ENCODE assay signal across 9 cellular contexts in the genomic region with DNA sequence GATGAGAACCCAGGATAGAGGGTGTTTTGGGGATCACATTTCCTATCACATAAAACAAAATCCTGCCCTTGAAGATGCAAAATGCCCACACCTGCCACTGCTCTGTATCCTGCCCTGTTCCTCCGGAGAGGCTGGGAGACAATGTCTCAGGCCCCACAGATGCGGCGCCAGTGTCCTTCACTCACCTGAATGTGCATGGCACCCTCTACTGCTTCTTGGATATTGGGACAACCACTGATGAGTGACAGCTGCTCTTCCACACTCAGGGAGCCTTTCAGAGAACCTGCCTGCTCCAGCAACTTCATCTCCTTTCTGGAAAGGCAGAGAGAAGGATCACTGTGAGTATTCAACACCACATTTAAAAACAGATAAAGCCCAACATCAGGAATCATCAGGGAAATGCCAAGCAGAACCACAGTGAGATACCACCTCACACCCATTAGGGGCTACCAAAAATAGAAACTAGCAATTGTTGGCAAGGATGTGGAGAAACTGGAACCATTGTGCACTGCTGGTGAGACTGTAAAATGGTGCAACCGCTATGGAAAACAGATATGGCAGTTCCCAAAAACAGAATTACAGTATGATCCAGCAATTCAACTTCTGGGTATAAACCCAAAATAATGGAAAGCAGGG. TPM values are rescaled to one million over a fixed set of nuclear protein-coding genes. Genes with fewer than 3 reads are reported as not detected.
DNase-seq lines count a peak whose midpoint lies in the region; ATAC-seq and TF ChIP-seq lines count a peak whose summit lies in the region.
"Had no signal": no experiment of that assay in that cellular context is flagged by ENCODE, and none has a peak within 500 bp of the region (broad histone marks: within the 10 kb centered on the region; RNA-seq: fewer than 3 reads in every experiment).

No MANE protein-coding gene starts in this region.

- no peaks in the 10 kb centered on the region for H3K36me3 Mint-ChIP-seq in activated CD4-positive, alpha-beta T cell treated with anti-CD3 and anti-CD28 coated beads, Interleukin-2, amount 10 ng/mL, durations not matched to agents 24 days and 14 days (ENCODE audit: low read depth)
- no peaks in the 10 kb centered on the region for H3K36me3 Mint-ChIP-seq in activated T-helper 2 cell treated with anti-CD3 and anti-CD28 coated beads, Interferon-gamma antibody, Interleukin-2, Interleukin-4, amounts not matched to agents 10 μg/mL and 5 μg/mL and 100 μg/mL, durations not matched to agents 14 hours and 24 hours and 36 hours (ENCODE audit: low read depth)

- H3K4me3 ChIP-seq in spleen (no peak overlapping the region), HAP-1 (no peak overlapping the region)

- peak; percentile 86 for DNase-seq in activated CD4-positive, alpha-beta T cell treated with anti-CD3 and anti-CD28 coated beads, Interleukin-2, amount 10 ng/mL, durations not matched to agents 24 days and 14 days
- DNase-seq in activated CD4-positive, alpha-beta T cell treated with anti-CD3 and anti-CD28 coated beads, Interleukin-2, amount 50 U/mL, for 48 hours = no peak
- DNase-seq in M059J (ENCODE audit: low read depth) = peak; percentile 13
- peak; percentile 38 for DNase-seq in activated T-helper 2 cell treated with anti-CD3 and anti-CD28 coated beads, Interferon-gamma antibody, Interleukin-2, Interleukin-4, amounts not matched to agents 10 μg/mL and 5 μg/mL and 100 μg/mL, durations not matched to agents 14 hours and 24 hours and 36 hours (ENCODE audit: low spot score)
- DNase-seq in spleen = no peak
- no peak for DNase-seq in superior temporal gyrus (ENCODE audit: extremely low spot score)
- no peak for DNase-seq in HAP-1 (ENCODE audit: low spot score in 2 of 2)

- 50 to 94% (median 74%) methylated on average over 4 of the region's 4 CpGs for WGBS in spleen, 5 donors

- intact Hi-C loops in activated CD4-positive, alpha-beta T cell treated with anti-CD3 and anti-CD28 coated beads, Interleukin-2, amount 10 ng/mL, durations not matched to agents 24 days and 14 days (cut with micrococcal nuclease) = loop anchor here (1.0 to 5.0 kb wide), 3 partner anchors 137 to 307 kb away; no protein-coding TSS in a partner anchor
- intact Hi-C loops in activated T-helper 2 cell treated with anti-CD3 and anti-CD28 coated beads, Interferon-gamma antibody, Interleukin-2, Interleukin-4, amounts not matched to agents 10 μg/mL and 5 μg/mL and 100 μg/mL, durations not matched to agents 14 hours and 24 hours and 36 hours (cut with micrococcal nuclease) = loop anchor here (1.0 kb wide), 2 partner anchors 292 to 307 kb away; no protein-coding TSS in a partner anchor
- intact Hi-C loops in spleen (cut with DNase I; ENCODE audit: low total_unique reads) = no loop called here

- peaks cover 8% of the 10 kb centered on the region for H3K4me1 Mint-ChIP-seq in activated CD4-positive, alpha-beta T cell treated with anti-CD3 and anti-CD28 coated beads, Interleukin-2, amount 10 ng/mL, durations not matched to agents 24 days and 14 days
- H3K4me1 Mint-ChIP-seq in activated T-helper 2 cell treated with anti-CD3 and anti-CD28 coated beads, Interferon-gamma antibody, Interleukin-2, Interleukin-4, amounts not matched to agents 10 μg/mL and 5 μg/mL and 100 μg/mL, durations not matched to agents 14 hours and 24 hours and 36 hours (ENCODE audit: low read depth) = peaks cover 2% of the 10 kb centered on the region

- H3K27me3 Mint-ChIP-seq in activated CD4-positive, alpha-beta T cell treated with anti-CD3 and anti-CD28 coated beads, Interleukin-2, amount 10 ng/mL, durations not matched to agents 24 days and 14 days = no peaks in the 10 kb centered on the region
- no peaks in the 10 kb centered on the region for H3K27me3 Mint-ChIP-seq in activated T-helper 2 cell treated with anti-CD3 and anti-CD28 coated beads, Interferon-gamma antibody, Interleukin-2, Interleukin-4, amounts not matched to agents 10 μg/mL and 5 μg/mL and 100 μg/mL, durations not matched to agents 14 hours and 24 hours and 36 hours (ENCODE audit: low read depth)
- H3K27me3 Mint-ChIP-seq: CD4-positive, alpha-beta memory T cell had no signal

- H3K27ac Mint-ChIP-seq in activated CD4-positive, alpha-beta T cell treated with anti-CD3 and anti-CD28 coated beads, Interleukin-2, amount 10 ng/mL, durations not matched to agents 24 days and 14 days = no peak overlapping the region
- no peak overlapping the region for H3K27ac Mint-ChIP-seq in activated T-helper 2 cell treated with anti-CD3 and anti-CD28 coated beads, Interferon-gamma antibody, Interleukin-2, Interleukin-4, amounts not matched to agents 10 μg/mL and 5 μg/mL and 100 μg/mL, durations not matched to agents 14 hours and 24 hours and 36 hours

- no peaks in the 10 kb centered on the region for H3K27me3 ChIP-seq in spleen (replicated peaks in 1 of 7)
- no peaks in the 10 kb centered on the region for H3K27me3 ChIP-seq in HAP-1 (ENCODE audit: low read depth)

- peaks cover 4% of the 10 kb centered on the region for H3K9me3 Mint-ChIP-seq in activated CD4-positive, alpha-beta T cell treated with anti-CD3 and anti-CD28 coated beads, Interleukin-2, amount 10 ng/mL, durations not matched to agents 24 days and 14 days
- no peaks in the 10 kb centered on the region for H3K9me3 Mint-ChIP-seq in activated T-helper 2 cell treated with anti-CD3 and anti-CD28 coated beads, Interferon-gamma antibody, Interleukin-2, Interleukin-4, amounts not matched to agents 10 μg/mL and 5 μg/mL and 100 μg/mL, durations not matched to agents 14 hours and 24 hours and 36 hours
- H3K9me3 Mint-ChIP-seq: CD4-positive, alpha-beta memory T cell had no signal

- ATAC-seq in HG03175 (IDR thresholded peaks at IDR 0.05; ENCODE audit: unreplicated experiment) = no peak

- H3K36me3 ChIP-seq in spleen (peaks cover 0 to 34% (median 5%) of the 10 kb centered on the region in 6 donors), HAP-1 (replicated peaks) (no peaks in the 10 kb centered on the region)

- TF ChIP-seq POLR2A in spleen (IDR thresholded peaks at IDR 0.05) = no peak

- in situ Hi-C loops in HAP-1 (cut with MboI; ENCODE audit: low sequenced_read_pairs) = no loop called here

- no peak overlapping the region for H3K27ac ChIP-seq in spleen

- peak in 6 of 11 experiments; percentile 25 to 52 (median 37) for TF ChIP-seq CTCF in spleen (IDR thresholded peaks at IDR 0.05 in 8 of 11, conservative IDR thresholded peaks at IDR 0.05 in 3 of 11)

- H3K9me3 ChIP-seq in spleen = no peaks in the 10 kb centered on the region
- H3K9me3 ChIP-seq in HAP-1 = no peaks in the 10 kb centered on the region

- H3K4me3 Mint-ChIP-seq in activated CD4-positive, alpha-beta T cell treated with anti-CD3 and anti-CD28 coated beads, Interleukin-2, amount 10 ng/mL, durations not matched to agents 24 days and 14 days = no peak overlapping the region
- no peak overlapping the region for H3K4me3 Mint-ChIP-seq in activated T-helper 2 cell treated with anti-CD3 and anti-CD28 coated beads, Interferon-gamma antibody, Interleukin-2, Interleukin-4, amounts not matched to agents 10 μg/mL and 5 μg/mL and 100 μg/mL, durations not matched to agents 14 hours and 24 hours and 36 hours (ENCODE audit: low read depth)
- H3K4me3 Mint-ChIP-seq: CD4-positive, alpha-beta memory T cell had no signal

- H3K4me1 ChIP-seq in spleen (no peaks in the 10 kb centered on the region), HAP-1 (no peaks in the 10 kb centered on the region)

RNA-seq across cellular contexts. Expression of gene CRYL1, which starts 36.4 kb away (rescaled TPM):
- total RNA-seq in activated CD4-positive, alpha-beta T cell treated with anti-CD3 and anti-CD28 coated beads, Interleukin-2, amount 10 ng/mL, durations not matched to agents 24 days and 14 days = 5.8 and 7.1 TPM in 2 replicates
- total RNA-seq in M059J (2014; rRNA removed; shearing (Covaris generic)) = 8.8 and 10.4 TPM in 2 replicates
- 8.7 TPM in 2 replicates for total RNA-seq in activated T-helper 2 cell treated with anti-CD3 and anti-CD28 coated beads, Interferon-gamma antibody, Interleukin-2, Interleukin-4, amounts not matched to agents 10 μg/mL and 5 μg/mL and 100 μg/mL, durations not matched to agents 14 hours and 24 hours and 36 hours
- total RNA-seq in spleen = 10 to 100 TPM; 18.4 to 46.5 (median 35.9) TPM
- polyA plus RNA-seq in spleen = 10 to 100 TPM; 13.5 to 23.6 (median 21.1) TPM

Comparison
In these comparisons a context has a peak if more than half of its experiments do, and no peak if none do; other contexts are left out.
1. DNase-seq: peak in activated CD4-positive, alpha-beta T cell treated with anti-CD3 and anti-CD28 coated beads, Interleukin-2, amount 10 ng/mL, durations not matched to agents 24 days and 14 days (single experiment), M059J (single experiment) and activated T-helper 2 cell treated with anti-CD3 and anti-CD28 coated beads, Interferon-gamma antibody, Interleukin-2, Interleukin-4, amounts not matched to agents 10 μg/mL and 5 μg/mL and 100 μg/mL, durations not matched to agents 14 hours and 24 hours and 36 hours (single experiment); none in activated CD4-positive, alpha-beta T cell treated with anti-CD3 and anti-CD28 coated beads, Interleukin-2, amount 50 U/mL, for 48 hours (0 of 2), spleen (single experiment), superior temporal gyrus (single experiment) and HAP-1 (0 of 2).